Comparison of ENCODE assay signal across 31 cellular contexts in the genomic region with DNA sequence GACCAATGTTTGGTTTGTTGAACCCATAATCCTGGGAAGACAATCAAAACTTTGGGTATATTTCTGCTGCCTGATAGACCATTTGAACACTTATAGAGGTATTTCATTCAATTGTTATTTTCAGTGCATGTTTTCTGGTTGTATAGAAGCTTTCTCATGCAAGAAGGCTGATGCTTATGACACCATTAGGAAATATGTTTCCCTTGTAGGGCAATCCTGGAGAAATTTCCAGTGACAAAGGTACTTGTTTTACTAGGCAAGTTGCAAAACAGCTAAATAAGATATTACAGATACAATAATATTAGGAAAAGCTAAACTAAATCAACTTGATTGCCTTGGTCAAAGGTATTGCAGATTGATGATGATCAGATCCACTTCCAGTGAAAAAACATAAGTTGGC. TPM values are rescaled to one million over a fixed set of nuclear protein-coding genes. Genes with fewer than 3 reads are reported as not detected.
"Had no signal": no experiment of that assay in that cellular context is flagged by ENCODE, and none has a peak within 500 bp of the region (broad histone marks: within the 10 kb centered on the region; RNA-seq: fewer than 3 reads in every experiment).

No MANE protein-coding gene starts in this region.

- ATAC-seq: naive thymus-derived CD4-positive, alpha-beta T cell; natural killer cell; psoas muscle; right cardiac atrium; right lobe of liver; stimulated activated memory B cell treated with anti-CD40 and anti-IgM and Interleukin-4, amounts not matched to agents 10 μg/mL and 1 μg/mL and 100 μg/mL, for 72 hours; stimulated activated naive CD8-positive, alpha-beta T cell treated with anti-CD3 and anti-CD28 coated beads, Interleukin-15, amount 100 ng/mL, for 72 hours; stimulated activated naive CD8-positive, alpha-beta T cell treated with anti-CD3 and anti-CD28 coated beads, Interleukin-15, Interleukin-2, amounts not matched to agents 100 U/mL and 50 U/mL, for 24 hours; upper lobe of right lung had no signal

- DNase-seq: naive thymus-derived CD4-positive, alpha-beta T cell; natural killer cell; occipital lobe; ovary; posterior cingulate gyrus; psoas muscle; right cardiac atrium; right lobe of liver; sigmoid colon; spleen; stimulated activated CD4-positive, alpha-beta T cell treated with anti-CD3 and anti-CD28 coated beads, Interleukin-12 subunit alpha, Interleukin-12 subunit beta, amount 100 ng/mL, for 4 hours; stimulated activated CD4-positive, alpha-beta T cell treated with anti-CD3 and anti-CD28 coated beads, Interleukin-1b, Interleukin-23, amount 100 ng/mL, for 48 hours; stimulated activated CD4-positive, alpha-beta T cell treated with anti-CD3 and anti-CD28 coated beads, Interleukin-4, amount 100 ng/mL, for 1 hour; stimulated activated CD4-positive, alpha-beta T cell treated with anti-CD3 and anti-CD28 coated beads, Interleukin-4, amount 100 ng/mL, for 4 hours; stimulated activated CD8-positive, alpha-beta memory T cell treated with anti-CD3 and anti-CD28 coated beads, Interleukin-4, amount 100 ng/mL, for 48 hours; stimulated activated naive CD4-positive, alpha-beta T cell; stimulated activated naive CD8-positive, alpha-beta T cell treated with anti-CD3 and anti-CD28 coated beads, Interleukin-15, amount 100 ng/mL, for 72 hours; stimulated activated naive CD8-positive, alpha-beta T cell treated with anti-CD3 and anti-CD28 coated beads, Interleukin-15, Interleukin-2, amounts not matched to agents 100 U/mL and 50 U/mL, for 24 hours; substantia nigra; thyroid gland; trophoblast cell; upper lobe of right lung; uterus had no signal

- H3K9ac ChIP-seq: neural progenitor cell, parathyroid adenoma had no signal

- H3K27ac ChIP-seq: neural progenitor cell, ovary, parathyroid adenoma, psoas muscle, right lobe of liver, sigmoid colon, skin epidermis, spleen, suprapubic skin, thoracic aorta, thyroid gland, tibial nerve, upper lobe of right lung, uterus had no signal

- H3K36me3 ChIP-seq: ovary, right lobe of liver, sigmoid colon, spleen, suprapubic skin, thoracic aorta, thyroid gland, tibial nerve, upper lobe of right lung, uterus had no signal

- H3K4me1 ChIP-seq: parathyroid adenoma, psoas muscle, right lobe of liver, upper lobe of right lung, uterus had no signal

- H3K27me3 ChIP-seq: neural progenitor cell, ovary, right lobe of liver, sigmoid colon, suprapubic skin, thyroid gland, tibial nerve, upper lobe of right lung, uterus had no signal

- H3K4me2 ChIP-seq: neural progenitor cell, smooth muscle cell had no signal

- H2AFZ ChIP-seq: neural progenitor cell, parathyroid adenoma had no signal

- H3K79me2 ChIP-seq: parathyroid adenoma had no signal

- H3K9me3 ChIP-seq: ovary, psoas muscle, right lobe of liver, sigmoid colon, spleen, suprapubic skin, thoracic aorta, thyroid gland, tibial nerve, upper lobe of right lung, uterus had no signal

- H3K4me3 ChIP-seq: neural progenitor cell, ovary, psoas muscle, right lobe of liver, sigmoid colon, skin epidermis, smooth muscle cell, spleen, suprapubic skin, thoracic aorta, thyroid gland, tibial nerve, upper lobe of right lung, uterus had no signal

RNA-seq across cellular contexts. Expression of a gene that starts 32.8 kb away (rescaled TPM):
- total RNA-seq: natural killer cell had no signal
- polyA plus RNA-seq: naive thymus-derived CD4-positive, alpha-beta T cell had no signal
